7 cellular contexts compared by ENCODE assay signal in genomic region chr2:175251425-175252041, GRCh38.
A peak's percentile ranks its signal among the peaks of the same experiment; 100 is the strongest.
DNase-seq lines count a peak whose midpoint lies in the region; ATAC-seq and TF ChIP-seq lines count a peak whose summit lies in the region.

No MANE protein-coding gene starts in this region.

- peaks cover 6% of the 10 kb centered on the region for H3K27me3 ChIP-seq in DOHH2 (ENCODE audit: control insufficient read depth, low read length)
- H3K27me3 ChIP-seq in gastrocnemius medialis = peaks cover 2 to 10% (median 7%) of the 10 kb centered on the region in 3 donors

- intact Hi-C loops in gastrocnemius medialis (cut with DNase I; ENCODE audit: low total_unique reads) = loop anchor here (5.0 kb wide), 1 partner anchor 846 kb away; the partner anchor contains the start of gene HOXD12

- H3K9me3 ChIP-seq in DOHH2 (ENCODE audit: control insufficient read depth, insufficient read depth, low read length) (no peaks in the 10 kb centered on the region), gastrocnemius medialis (no peaks in the 10 kb centered on the region)

- no peak for ATAC-seq in gastrocnemius medialis
- no peak for ATAC-seq in GM18909 (IDR thresholded peaks at IDR 0.05; ENCODE audit: poor library complexity, unreplicated experiment)

- no peak for TF ChIP-seq POLR2A in gastrocnemius medialis (IDR thresholded peaks at IDR 0.05)

- TF ChIP-seq CTCF in DOHH2 (IDR thresholded peaks at IDR 0.05; ENCODE audit: low read depth, low read length, poor library complexity, severe bottlenecking) (peak; percentile 70), fibroblast of pulmonary artery (IDR thresholded peaks at IDR 0.05; ENCODE audit: low read length, missing control alignments) (peak; percentile 73), gastrocnemius medialis (IDR thresholded peaks at IDR 0.05 in 4 of 5, conservative IDR thresholded peaks at IDR 0.05 in 1 of 5) (peak in 3 of 5 experiments; percentile 19 to 57 (median 43))

- H3F3A ChIP-seq in DOHH2 (ENCODE audit: control insufficient read depth, insufficient read depth) = no peaks in the 10 kb centered on the region

- H3K27ac ChIP-seq in DOHH2 (ENCODE audit: low read depth, low read length) = no peak overlapping the region
- no peak overlapping the region for H3K27ac ChIP-seq in gastrocnemius medialis

- no peaks in the 10 kb centered on the region for H4K20me1 ChIP-seq in DOHH2 (ENCODE audit: control insufficient read depth, insufficient read depth, low read depth, low read length)

- H3K4me1 ChIP-seq in DOHH2 (ENCODE audit: control insufficient read depth, low read length) (no peaks in the 10 kb centered on the region), gastrocnemius medialis (no peaks in the 10 kb centered on the region)

- no peak overlapping the region for H3K4me2 ChIP-seq in DOHH2 (ENCODE audit: low read length)

- H3K4me3 ChIP-seq in DOHH2 (ENCODE audit: low read length) = no peak overlapping the region
- no peak overlapping the region for H3K4me3 ChIP-seq in fibroblast of pulmonary artery (replicated peaks; ENCODE audit: low read depth, low read length)
- H3K4me3 ChIP-seq in gastrocnemius medialis = no peak overlapping the region

- H3K79me2 ChIP-seq in DOHH2 (ENCODE audit: control insufficient read depth, low read length) = no peaks in the 10 kb centered on the region

- DNase-seq in HuH-7 (ENCODE audit: low spot score) (peak; percentile 38), SK-MEL-5 (ENCODE audit: low read depth, low spot score) (peak; percentile 55), fibroblast of pulmonary artery (ENCODE audit: low read depth) (peak; percentile 61), gastrocnemius medialis (no peak), GF-D8 (lab: John Stamatoyannopoulos, UW) (no peak)

- H3K36me3 ChIP-seq in DOHH2 (ENCODE audit: control insufficient read depth, low read length) = no peaks in the 10 kb centered on the region
- no peaks in the 10 kb centered on the region for H3K36me3 ChIP-seq in gastrocnemius medialis

- in situ Hi-C loops in SK-MEL-5 (cut with HindIII; ENCODE audit: low pct_unique_long_range_greater_than_20kb, low sequenced_read_pairs) (no loop called here), gastrocnemius medialis (cut with MboI; ENCODE audit: low sequenced_read_pairs in 4 of 4) (no loop called here)

- H3K9me2 ChIP-seq in DOHH2 (replicated peaks; ENCODE audit: control insufficient read depth, low read length) = no peaks in the 10 kb centered on the region

Comparison
In these comparisons a context has a peak if more than half of its experiments do, and no peak if none do; other contexts are left out.
1. DNase-seq: peak in HuH-7 (single experiment), SK-MEL-5 (single experiment) and fibroblast of pulmonary artery (single experiment); none in gastrocnemius medialis (0 of 2) and GF-D8 (single experiment).
2. Peak in every context shown above with its lines, with median percentiles within 50 percentile points of each other: CTCF ChIP-seq.